ENCODE assay signal across 1 cellular context in genomic region chr3:167734498-167735232, GRCh38.
A peak's percentile ranks its signal among the peaks of the same experiment; 100 is the strongest.
TF ChIP-seq lines count a peak whose summit lies in the region.

Gene PDCD10, minus strand, starts transcription at chr3:167734892. Its CDS starts 14,735 bp downstream, at chr3:167720157.

TF ChIP-seq in HepG2, 621 proteins besides CTCF, POLR2A, EP300 and RAD21 (continued from another document and continues in another):
- TF ChIP-seq ZBTB14 (CRISPR knock-in tag; IDR thresholded peaks at IDR 0.05) = no peak
- no peak for TF ChIP-seq ZNF260 (CRISPR knock-in tag; IDR thresholded peaks at IDR 0.05; ENCODE audit: borderline replicate concordance, low read depth)
- TF ChIP-seq PHF21A (CRISPR knock-in tag; IDR thresholded peaks at IDR 0.05) = peak; percentile 90
- TF ChIP-seq NR2F2 (IDR thresholded peaks at IDR 0.05; ENCODE audit: borderline replicate concordance, low read depth) = no peak
- TF ChIP-seq ELF1 (CRISPR knock-in tag; IDR thresholded peaks at IDR 0.05) = peak; percentile 87
- TF ChIP-seq ATF6 (CRISPR knock-in tag; conservative IDR thresholded peaks at IDR 0.05) = no peak
- TF ChIP-seq FLYWCH1 (CRISPR knock-in tag; IDR thresholded peaks at IDR 0.05) = no peak
- TF ChIP-seq, protein P1, sequence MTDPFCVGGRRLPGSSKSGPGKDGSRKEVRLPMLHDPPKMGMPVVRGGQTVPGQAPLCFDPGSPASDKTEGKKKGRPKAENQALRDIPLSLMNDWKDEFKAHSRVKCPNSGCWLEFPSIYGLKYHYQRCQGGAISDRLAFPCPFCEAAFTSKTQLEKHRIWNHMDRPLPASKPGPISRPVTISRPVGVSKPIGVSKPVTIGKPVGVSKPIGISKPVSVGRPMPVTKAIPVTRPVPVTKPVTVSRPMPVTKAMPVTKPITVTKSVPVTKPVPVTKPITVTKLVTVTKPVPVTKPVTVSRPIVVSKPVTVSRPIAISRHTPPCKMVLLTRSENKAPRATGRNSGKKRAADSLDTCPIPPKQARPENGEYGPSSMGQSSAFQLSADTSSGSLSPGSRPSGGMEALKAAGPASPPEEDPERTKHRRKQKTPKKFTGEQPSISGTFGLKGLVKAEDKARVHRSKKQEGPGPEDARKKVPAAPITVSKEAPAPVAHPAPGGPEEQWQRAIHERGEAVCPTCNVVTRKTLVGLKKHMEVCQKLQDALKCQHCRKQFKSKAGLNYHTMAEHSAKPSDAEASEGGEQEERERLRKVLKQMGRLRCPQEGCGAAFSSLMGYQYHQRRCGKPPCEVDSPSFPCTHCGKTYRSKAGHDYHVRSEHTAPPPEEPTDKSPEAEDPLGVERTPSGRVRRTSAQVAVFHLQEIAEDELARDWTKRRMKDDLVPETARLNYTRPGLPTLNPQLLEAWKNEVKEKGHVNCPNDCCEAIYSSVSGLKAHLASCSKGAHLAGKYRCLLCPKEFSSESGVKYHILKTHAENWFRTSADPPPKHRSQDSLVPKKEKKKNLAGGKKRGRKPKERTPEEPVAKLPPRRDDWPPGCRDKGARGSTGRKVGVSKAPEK (CRISPR knock-in tag; IDR thresholded peaks at IDR 0.05; ENCODE audit: borderline replicate concordance) = no peak
- TF ChIP-seq TBL1XR1 (IDR thresholded peaks at IDR 0.05; ENCODE audit: borderline replicate concordance, low read length, partially characterized antibody) = no peak
- no peak; the same call in 1 of the 2 replicates for TF ChIP-seq ZNF275 (CRISPR knock-in tag; IDR thresholded peaks at IDR 0.05; ENCODE audit: borderline replicate concordance)
- no peak for TF ChIP-seq ZNF775 (CRISPR knock-in tag; IDR thresholded peaks at IDR 0.05; ENCODE audit: borderline replicate concordance)
- TF ChIP-seq, protein P2, sequence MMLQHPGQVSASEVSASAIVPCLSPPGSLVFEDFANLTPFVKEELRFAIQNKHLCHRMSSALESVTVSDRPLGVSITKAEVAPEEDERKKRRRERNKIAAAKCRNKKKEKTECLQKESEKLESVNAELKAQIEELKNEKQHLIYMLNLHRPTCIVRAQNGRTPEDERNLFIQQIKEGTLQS (CRISPR knock-in tag; IDR thresholded peaks at IDR 0.05) = no peak
- TF ChIP-seq SIN3A (IDR thresholded peaks at IDR 0.05; ENCODE audit: borderline replicate concordance, low read depth, low read length) = peak; percentile 74; the same call in 1 of the 2 replicates
- no peak for TF ChIP-seq GFI1 (CRISPR knock-in tag; IDR thresholded peaks at IDR 0.05; ENCODE audit: borderline replicate concordance)
- no peak; the same call in 1 of the 2 replicates for TF ChIP-seq ZNF513 (CRISPR knock-in tag; conservative IDR thresholded peaks at IDR 0.05)
- no peak for TF ChIP-seq ZNF234 (CRISPR knock-in tag; conservative IDR thresholded peaks at IDR 0.05)
- no peak for TF ChIP-seq GTF3A (CRISPR knock-in tag; conservative IDR thresholded peaks at IDR 0.05)
- no peak for TF ChIP-seq NONO (IDR thresholded peaks at IDR 0.05)
- peak; percentile 70; the same call in 1 of the 2 replicates for TF ChIP-seq NONO (CRISPR knock-in tag; conservative IDR thresholded peaks at IDR 0.05)
- TF ChIP-seq, protein P3, sequence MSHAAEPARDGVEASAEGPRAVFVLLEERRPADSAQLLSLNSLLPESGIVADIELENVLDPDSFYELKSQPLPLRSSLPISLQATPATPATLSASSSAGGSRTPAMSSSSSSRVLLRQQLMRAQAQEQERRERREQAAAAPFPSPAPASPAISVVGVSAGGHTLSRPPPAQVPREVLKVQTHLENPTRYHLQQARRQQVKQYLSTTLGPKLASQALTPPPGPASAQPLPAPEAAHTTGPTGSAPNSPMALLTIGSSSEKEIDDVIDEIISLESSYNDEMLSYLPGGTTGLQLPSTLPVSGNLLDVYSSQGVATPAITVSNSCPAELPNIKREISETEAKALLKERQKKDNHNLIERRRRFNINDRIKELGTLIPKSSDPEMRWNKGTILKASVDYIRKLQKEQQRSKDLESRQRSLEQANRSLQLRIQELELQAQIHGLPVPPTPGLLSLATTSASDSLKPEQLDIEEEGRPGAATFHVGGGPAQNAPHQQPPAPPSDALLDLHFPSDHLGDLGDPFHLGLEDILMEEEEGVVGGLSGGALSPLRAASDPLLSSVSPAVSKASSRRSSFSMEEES (CRISPR knock-in tag; IDR thresholded peaks at IDR 0.05) = peak; percentile 20; the same call in 1 of the 2 replicates
- no peak for TF ChIP-seq ZNF20 (CRISPR knock-in tag; IDR thresholded peaks at IDR 0.05)
- TF ChIP-seq ZNF296 (CRISPR knock-in tag; conservative IDR thresholded peaks at IDR 0.05) = no peak
- peak; percentile 65; the same call in 1 of the 2 replicates for TF ChIP-seq TARDBP (CRISPR knock-in tag; IDR thresholded peaks at IDR 0.05)
- peak; percentile 86 for TF ChIP-seq NFYC (CRISPR knock-in tag; IDR thresholded peaks at IDR 0.05)
- peak; percentile 57; the same call in 1 of the 2 replicates for TF ChIP-seq E2F5 (CRISPR knock-in tag; conservative IDR thresholded peaks at IDR 0.05)
- TF ChIP-seq IKZF4 (CRISPR knock-in tag; IDR thresholded peaks at IDR 0.05; ENCODE audit: borderline replicate concordance, low read depth, not compliant biosample characterization) = no peak
- no peak; the same call in 1 of the 2 replicates for TF ChIP-seq ETS1 (CRISPR knock-in tag; IDR thresholded peaks at IDR 0.05)
- TF ChIP-seq ATM (IDR thresholded peaks at IDR 0.05; ENCODE audit: borderline replicate concordance) = no peak
- no peak for TF ChIP-seq ZNF263 (CRISPR knock-in tag; IDR thresholded peaks at IDR 0.05)
- peak; percentile 78 for TF ChIP-seq TEAD3 (CRISPR knock-in tag; optimal IDR thresholded peaks at IDR 0.05; ENCODE audit: borderline replicate concordance)
- peak; percentile 63; the same call in 1 of the 2 replicates for TF ChIP-seq ZNF33A (CRISPR knock-in tag; IDR thresholded peaks at IDR 0.05; ENCODE audit: borderline replicate concordance)
- TF ChIP-seq ZBTB4 (CRISPR knock-in tag; IDR thresholded peaks at IDR 0.05; ENCODE audit: borderline replicate concordance) = peak; percentile 43; the same call in 1 of the 2 replicates
- TF ChIP-seq, protein P4, sequence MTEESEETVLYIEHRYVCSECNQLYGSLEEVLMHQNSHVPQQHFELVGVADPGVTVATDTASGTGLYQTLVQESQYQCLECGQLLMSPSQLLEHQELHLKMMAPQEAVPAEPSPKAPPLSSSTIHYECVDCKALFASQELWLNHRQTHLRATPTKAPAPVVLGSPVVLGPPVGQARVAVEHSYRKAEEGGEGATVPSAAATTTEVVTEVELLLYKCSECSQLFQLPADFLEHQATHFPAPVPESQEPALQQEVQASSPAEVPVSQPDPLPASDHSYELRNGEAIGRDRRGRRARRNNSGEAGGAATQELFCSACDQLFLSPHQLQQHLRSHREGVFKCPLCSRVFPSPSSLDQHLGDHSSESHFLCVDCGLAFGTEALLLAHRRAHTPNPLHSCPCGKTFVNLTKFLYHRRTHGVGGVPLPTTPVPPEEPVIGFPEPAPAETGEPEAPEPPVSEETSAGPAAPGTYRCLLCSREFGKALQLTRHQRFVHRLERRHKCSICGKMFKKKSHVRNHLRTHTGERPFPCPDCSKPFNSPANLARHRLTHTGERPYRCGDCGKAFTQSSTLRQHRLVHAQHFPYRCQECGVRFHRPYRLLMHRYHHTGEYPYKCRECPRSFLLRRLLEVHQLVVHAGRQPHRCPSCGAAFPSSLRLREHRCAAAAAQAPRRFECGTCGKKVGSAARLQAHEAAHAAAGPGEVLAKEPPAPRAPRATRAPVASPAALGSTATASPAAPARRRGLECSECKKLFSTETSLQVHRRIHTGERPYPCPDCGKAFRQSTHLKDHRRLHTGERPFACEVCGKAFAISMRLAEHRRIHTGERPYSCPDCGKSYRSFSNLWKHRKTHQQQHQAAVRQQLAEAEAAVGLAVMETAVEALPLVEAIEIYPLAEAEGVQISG (CRISPR knock-in tag; IDR thresholded peaks at IDR 0.05) = peak; percentile 65
- TF ChIP-seq PAWR (CRISPR knock-in tag; IDR thresholded peaks at IDR 0.05; ENCODE audit: borderline replicate concordance) = no peak
- TF ChIP-seq DDIT3 (CRISPR knock-in tag; IDR thresholded peaks at IDR 0.05) = no peak
- no peak for TF ChIP-seq RFXANK (CRISPR knock-in tag; IDR thresholded peaks at IDR 0.05)
- TF ChIP-seq HES4 (CRISPR knock-in tag; IDR thresholded peaks at IDR 0.05; ENCODE audit: borderline replicate concordance) = no peak
- TF ChIP-seq, protein P5, sequence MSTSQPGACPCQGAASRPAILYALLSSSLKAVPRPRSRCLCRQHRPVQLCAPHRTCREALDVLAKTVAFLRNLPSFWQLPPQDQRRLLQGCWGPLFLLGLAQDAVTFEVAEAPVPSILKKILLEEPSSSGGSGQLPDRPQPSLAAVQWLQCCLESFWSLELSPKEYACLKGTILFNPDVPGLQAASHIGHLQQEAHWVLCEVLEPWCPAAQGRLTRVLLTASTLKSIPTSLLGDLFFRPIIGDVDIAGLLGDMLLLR (CRISPR knock-in tag; IDR thresholded peaks at IDR 0.05) = no peak
